ENCODE assay signal across 20 cellular contexts in genomic region chr9:137724818-137725240, GRCh38.
DNase-seq lines count a peak whose midpoint lies in the region; ATAC-seq, FAIRE-seq and TF ChIP-seq lines count a peak whose summit lies in the region.
"Had no signal": no experiment of that assay in that cellular context is flagged by ENCODE, and none has a peak within 500 bp of the region (broad histone marks: within the 10 kb centered on the region; RNA-seq: fewer than 3 reads in every experiment).

No MANE protein-coding gene starts in this region.

- CTCF ChIA-PET in HepG2 (lab: Yijun Ruan, JAX; ENCODE audit: low intra/inter-chr PET ratio, low total read pairs) (no interaction called here), WTC11 (lab: Charles Lee) (no interaction called here)

- no peak for TF ChIP-seq RAD21 in HepG2 (CRISPR knock-in tag; IDR thresholded peaks at IDR 0.05)

- TF ChIP-seq POLR2A in HepG2 (IDR thresholded peaks at IDR 0.05; ENCODE audit: insufficient read depth in 1 of 2, low read depth in 2 of 2, low read length in 2 of 2): no peak
- TF ChIP-seq POLR2A in right lobe of liver (IDR thresholded peaks at IDR 0.05): no peak

- TF ChIP-seq EP300 in HepG2 (IDR thresholded peaks at IDR 0.05; ENCODE audit: low read depth in 2 of 2, low read length in 2 of 2) (no peak), HepG2 (CRISPR knock-in tag; IDR thresholded peaks at IDR 0.05; ENCODE audit: borderline replicate concordance) (no peak)

- no peaks in the 10 kb centered on the region for H3K27me3 Mint-ChIP-seq in WTC11 (ENCODE audit: low read depth)
- H3K27me3 Mint-ChIP-seq in stimulated activated naive CD8-positive, alpha-beta T cell treated with anti-CD3 and anti-CD28 coated beads, Interleukin-15, amount 100 ng/mL, for 72 hours: no peaks in the 10 kb centered on the region

- H3K4me3 Mint-ChIP-seq in WTC11: no peak overlapping the region
- no peak overlapping the region for H3K4me3 Mint-ChIP-seq in stimulated activated naive CD8-positive, alpha-beta T cell treated with anti-CD3 and anti-CD28 coated beads, Interleukin-15, amount 100 ng/mL, for 72 hours
- H3K4me3 Mint-ChIP-seq: mesothelial cell of epicardium had no signal

- TF ChIP-seq CTCF in HepG2 (CRISPR knock-in tag; IDR thresholded peaks at IDR 0.05) (no peak), right lobe of liver (IDR thresholded peaks at IDR 0.05) (no peak), WTC11 (IDR thresholded peaks at IDR 0.05) (no peak), hepatocyte (IDR thresholded peaks at IDR 0.05; ENCODE audit: poor library complexity) (no peak), smooth muscle cell (IDR thresholded peaks at IDR 0.05; ENCODE audit: borderline replicate concordance, insufficient read depth, poor library complexity, severe bottlenecking) (no peak)

- H3K27me3 ChIP-seq in HepG2 (ENCODE audit: control insufficient read depth in 1 of 2, insufficient read depth in 2 of 2, low read length in 2 of 2) (no peaks in the 10 kb centered on the region), right lobe of liver (no peaks in the 10 kb centered on the region), hepatocyte (no peaks in the 10 kb centered on the region), smooth muscle cell (ENCODE audit: low read depth) (no peaks in the 10 kb centered on the region)
- H3K27me3 ChIP-seq: cardiac muscle cell, heart right ventricle, Peyer's patch, tibial nerve had no signal

- H3K9ac ChIP-seq in HepG2 (ENCODE audit: insufficient read depth, low read depth, low read length) (no peak overlapping the region), smooth muscle cell (ENCODE audit: low read depth) (no peak overlapping the region)

- in situ Hi-C loops in HepG2 (cut with HindIII; ENCODE audit: extremely low pct_ligation_motif_present, low pct_unique_long_range_greater_than_20kb): no loop called here

- peaks cover 6% of the 10 kb centered on the region for H3K9me3 Mint-ChIP-seq in WTC11
- peaks cover 11 to 20% of the 10 kb centered on the region in 2 donors for H3K9me3 Mint-ChIP-seq in stimulated activated naive CD8-positive, alpha-beta T cell treated with anti-CD3 and anti-CD28 coated beads, Interleukin-15, amount 100 ng/mL, for 72 hours

- peak overlapping the region; percentile 97 for H3K27ac Mint-ChIP-seq in WTC11
- peak overlapping the region; percentile 37 to 86 for H3K27ac Mint-ChIP-seq in stimulated activated naive CD8-positive, alpha-beta T cell treated with anti-CD3 and anti-CD28 coated beads, Interleukin-15, amount 100 ng/mL, for 72 hours
- H3K27ac Mint-ChIP-seq: mesothelial cell of epicardium had no signal

- H3K27ac ChIP-seq in HepG2 (ENCODE audit: extremely low read length, insufficient read depth, low read length) (no peak overlapping the region), right lobe of liver (no peak overlapping the region), hepatocyte (peak overlapping the region; percentile 76), smooth muscle cell (ENCODE audit: low read depth) (no peak overlapping the region)
- H3K27ac ChIP-seq: Peyer's patch, tibial nerve had no signal

- H3K36me3 ChIP-seq in HepG2 (replicated peaks in 1 of 2; ENCODE audit: control insufficient read depth in 1 of 2, insufficient read depth in 2 of 2, low read length in 2 of 2) (peaks cover 14 to 31% of the 10 kb centered on the region in 2 experiments), right lobe of liver (peaks cover 0 to 20% (median 2%) of the 10 kb centered on the region in 4 donors), hepatocyte (replicated peaks; ENCODE audit: insufficient read depth, low read depth) (no peaks in the 10 kb centered on the region), smooth muscle cell (ENCODE audit: low read depth) (no peaks in the 10 kb centered on the region)

- H3K4me2 ChIP-seq in HepG2 (ENCODE audit: low read depth, low read length) (no peak overlapping the region), hepatocyte (no peak overlapping the region), smooth muscle cell (no peak overlapping the region)

- H3K4me1 Mint-ChIP-seq in WTC11: peaks cover 30% of the 10 kb centered on the region
- H3K4me1 Mint-ChIP-seq in stimulated activated naive CD8-positive, alpha-beta T cell treated with anti-CD3 and anti-CD28 coated beads, Interleukin-15, amount 100 ng/mL, for 72 hours: peaks cover 46% of the 10 kb centered on the region

- H3K4me3 ChIP-seq in HepG2 (replicated peaks in 1 of 3; ENCODE audit: insufficient read depth in 1 of 3, low read depth in 2 of 3, low read length in 3 of 3) (no peak overlapping the region), right lobe of liver (no peak overlapping the region), hepatocyte (no peak overlapping the region), smooth muscle cell (no peak overlapping the region)
- H3K4me3 ChIP-seq: cardiac muscle cell, heart right ventricle, Peyer's patch, tibial nerve had no signal

- H4K20me1 ChIP-seq in HepG2 (ENCODE audit: insufficient read depth, low read length): no peaks in the 10 kb centered on the region
- H4K20me1 ChIP-seq in hepatocyte (ENCODE audit: insufficient read depth, poor library complexity, severe bottlenecking): peaks cover 26% of the 10 kb centered on the region
- peaks cover 61% of the 10 kb centered on the region for H4K20me1 ChIP-seq in smooth muscle cell (ENCODE audit: low read depth)

- DNase-seq in HepG2 (ENCODE audit: low spot score): no peak
- no peak for DNase-seq in right lobe of liver
- no peak for DNase-seq in WTC11 (ENCODE audit: low spot score)
- DNase-seq in hepatocyte (ENCODE audit: low spot score): no peak
- no peak for DNase-seq in stimulated activated naive CD8-positive, alpha-beta T cell treated with anti-CD3 and anti-CD28 coated beads, Interleukin-15, amount 100 ng/mL, for 72 hours
- DNase-seq in smooth muscle cell (lab: John Stamatoyannopoulos, UW; ENCODE audit: unreplicated experiment): no peak
- no peak for DNase-seq in amniotic stem cell (lab: John Stamatoyannopoulos, UW)
- DNase-seq: DMS 273 treated with DMSO at 0.1 percent for 48 hours, heart right ventricle, Kasumi-1, NCI-H1105 treated with DMSO at 0.1 percent for 48 hours, NCI-H2171, NCI-H748 treated with DMSO at 0.1 percent for 48 hours, Peyer's patch had no signal

- intact Hi-C loops in HepG2 (cut with micrococcal nuclease; ENCODE audit: unreplicated experiment): no loop called here
- intact Hi-C loops in right lobe of liver (cut with DNase I): no loop called here

- peaks cover 3% of the 10 kb centered on the region for H3K79me2 ChIP-seq in HepG2 (ENCODE audit: insufficient read depth, low read length)
- peaks cover 63% of the 10 kb centered on the region for H3K79me2 ChIP-seq in hepatocyte
- peaks cover 40% of the 10 kb centered on the region for H3K79me2 ChIP-seq in smooth muscle cell (ENCODE audit: low read depth)

- H3K4me1 ChIP-seq in HepG2 (ENCODE audit: insufficient read depth, low read length): no peaks in the 10 kb centered on the region
- H3K4me1 ChIP-seq in right lobe of liver: peaks cover 0 to 1% (median 0%) of the 10 kb centered on the region in 4 donors
- H3K4me1 ChIP-seq in hepatocyte (ENCODE audit: insufficient read depth): peaks cover 12% of the 10 kb centered on the region
- H3K4me1 ChIP-seq in smooth muscle cell (ENCODE audit: low read depth): peaks cover 10% of the 10 kb centered on the region

- POLR2A ChIA-PET in HepG2 (lab: Yijun Ruan, JAX): no interaction called here
- POLR2A ChIA-PET in WTC11 (lab: Charles Lee): no interaction called here

- H3F3A ChIP-seq in smooth muscle cell (ENCODE audit: low read depth): peaks cover 3% of the 10 kb centered on the region

- WGBS in HepG2 (ENCODE audit: low lambda C conversion rate): 95% methylated on average over 20 of the region's 24 CpGs
- 92% methylated on average over 20 of the region's 24 CpGs for WGBS in right lobe of liver (ENCODE audit: insufficient coverage, low coverage, low lambda C conversion rate, missing lambda C conversion rate)
- WGBS in hepatocyte (ENCODE audit: low lambda C conversion rate, missing lambda C conversion rate): 99% methylated on average over 21 of the region's 24 CpGs
- over 99% methylated on average over 24 of the region's 24 CpGs for WGBS in smooth muscle cell (ENCODE audit: low lambda C conversion rate)

- FAIRE-seq in HepG2 (lab: Jason Lieb, UNC): no peak
- FAIRE-seq: GM18507 had no signal

- ATAC-seq in HepG2 (no peak), right lobe of liver (no peak), WTC11 (no peak), HG02970 (IDR thresholded peaks at IDR 0.05; ENCODE audit: low FRiP score, unreplicated experiment) (no peak)
- ATAC-seq in stimulated activated naive CD8-positive, alpha-beta T cell treated with anti-CD3 and anti-CD28 coated beads, Interleukin-15, amount 100 ng/mL, for 72 hours: no peak
- ATAC-seq: sciatic nerve had no signal

- H3K9me2 ChIP-seq in hepatocyte (replicated peaks; ENCODE audit: insufficient read depth): no peaks in the 10 kb centered on the region

- H3K9me3 ChIP-seq in HepG2 (ENCODE audit: low read length): no peaks in the 10 kb centered on the region
- H3K9me3 ChIP-seq in right lobe of liver: no peaks in the 10 kb centered on the region
- no peaks in the 10 kb centered on the region for H3K9me3 ChIP-seq in hepatocyte (ENCODE audit: low read depth)
- no peaks in the 10 kb centered on the region for H3K9me3 ChIP-seq in smooth muscle cell (replicated peaks; ENCODE audit: low read depth)
- H3K9me3 ChIP-seq: heart right ventricle, Peyer's patch had no signal

- no TSS peak for BruUV-seq in HepG2 (replicated peaks; lab: Mats Ljungman, UMichigan)

- H2AFZ ChIP-seq in HepG2 (ENCODE audit: low read length) (no peak overlapping the region), hepatocyte (no peak overlapping the region), smooth muscle cell (ENCODE audit: low read depth) (no peak overlapping the region)

- peaks cover 62% of the 10 kb centered on the region for H3K36me3 Mint-ChIP-seq in WTC11

TF ChIP-seq in HepG2, 621 proteins besides CTCF, POLR2A, EP300 and RAD21 (continues in another document):
- peak; percentile 42 for TF ChIP-seq AGO2 (optimal IDR thresholded peaks at IDR 0.05; ENCODE audit: low read depth, low read length)
- no peak for TF ChIP-seq LBX2 (CRISPR knock-in tag; IDR thresholded peaks at IDR 0.05; ENCODE audit: borderline replicate concordance)
